In genomic region chr10:90871279-90871760, GRCh38 we compare ENCODE assay signal across 8 cellular contexts. TPM values are rescaled to one million over a fixed set of nuclear protein-coding genes. Genes with fewer than 3 reads are reported as not detected.
A peak's percentile ranks its signal among the peaks of the same experiment; 100 is the strongest.
DNase-seq lines count a peak whose midpoint lies in the region; ATAC-seq, FAIRE-seq and TF ChIP-seq lines count a peak whose summit lies in the region.

No MANE protein-coding gene starts in this region.

- ATAC-seq in GM21381 (IDR thresholded peaks at IDR 0.05; ENCODE audit: unreplicated experiment) (peak; percentile 61), Panc1 (peak; percentile 90), left cardiac atrium (peak; percentile 77 to 81), pancreas (peak; percentile 64 to 77 (median 75))

- BruUV-seq in Panc1 (replicated peaks; lab: Mats Ljungman, UMichigan): no TSS peak

- peaks cover 15% of the 10 kb centered on the region for H3K36me3 ChIP-seq in Panc1 (ENCODE audit: control insufficient read depth, insufficient read depth, low read length)
- H3K36me3 ChIP-seq in pancreas: peaks cover 0 to 4% (median 0%) of the 10 kb centered on the region in 3 donors

- intact Hi-C loops in Panc1 (cut with micrococcal nuclease; ENCODE audit: unreplicated experiment) (loop anchor here (2.0 kb wide), 1 partner anchor 121 kb away; no protein-coding TSS in a partner anchor), left cardiac atrium (cut with DNase I) (no loop called here), pancreas (cut with DNase I) (no loop called here)

- no peak for FAIRE-seq in pancreas (lab: Jason Lieb, UNC)

- H3K4me3 ChIP-seq in Panc1 (ENCODE audit: low read depth in 2 of 2, low read length in 2 of 2) (peak overlapping the region; percentile 90 to 99), pancreas (peak overlapping the region; percentile 43 to 78 (median 76))

- in situ Hi-C loops in Panc1 (cut with HindIII; ENCODE audit: low pct_unique_long_range_greater_than_20kb, low sequenced_read_pairs): no loop called here

- CTCF ChIA-PET in Panc1 (lab: Charles Lee): interaction anchor here (0.9 kb wide), 1 partner anchor 13 kb away, joined by 3 read pairs; the partner anchor contains the start of gene HTR7

- POLR2A ChIA-PET in Panc1 (lab: Charles Lee): no interaction called here

- H3K4me1 ChIP-seq in Panc1 (ENCODE audit: control insufficient read depth, insufficient read depth, low read length) (peaks cover 10% of the 10 kb centered on the region; the same call in 1 of the 2 replicates), pancreas (peaks cover 0 to 9% (median 0%) of the 10 kb centered on the region in 3 donors)

- DNase-seq in DMS114 treated with DMSO at 0.1 percent for 48 hours (lab: John Stamatoyannopoulos, UW; ENCODE audit: unreplicated experiment): peak; percentile 79
- peak; percentile 41 for DNase-seq in HS-27A (ENCODE audit: low read depth)
- peak; percentile 71 for DNase-seq in Panc1 (ENCODE audit: low read depth, low spot score)
- DNase-seq in amniotic stem cell (lab: John Stamatoyannopoulos, UW): peak; percentile 44
- peak; percentile 45 for DNase-seq in left cardiac atrium
- DNase-seq in pancreas: peak in 1 of 6 donors; percentile 18
- no peak for DNase-seq in SHP77 treated with DMSO at 0.1 percent for 48 hours (lab: John Stamatoyannopoulos, UW)

- H3K27ac ChIP-seq in Panc1 (ENCODE audit: low read length) (peak overlapping the region; percentile 93), pancreas (peak overlapping the region in 2 of 4 donors; percentile 57 to 58)

- H3K27me3 ChIP-seq in Panc1 (ENCODE audit: control insufficient read depth, insufficient read depth, low read length) (peaks cover 6% of the 10 kb centered on the region; the same call in 1 of the 2 replicates), pancreas (no peaks in the 10 kb centered on the region)

- 1 to 2% methylated on average over 14 of the region's 14 CpGs for WGBS in pancreas, 2 donors

- TF ChIP-seq CTCF in Panc1 (IDR thresholded peaks at IDR 0.05) (peak; percentile 83), pancreas (IDR thresholded peaks at IDR 0.05) (peak in 2 of 4 donors; percentile 12 to 18)

- H3K9me3 ChIP-seq in Panc1 (ENCODE audit: control insufficient read depth, insufficient read depth, low read depth, low read length) (peaks cover 12% of the 10 kb centered on the region; the same call in 1 of the 2 replicates), pancreas (no peaks in the 10 kb centered on the region)

RNA-seq across cellular contexts. Expression of gene RPP30, which starts 0.5 kb away (rescaled TPM):
- total RNA-seq in Panc1 (2021; ENCODE audit: unreplicated experiment): 59.0 TPM
- polyA plus RNA-seq in Panc1 (2012; ENCODE audit: insufficient read length): 32.6 TPM
- total RNA-seq in left cardiac atrium: 10 to 100 TPM; 32.8 to 33.3 TPM
- total RNA-seq in pancreas: 10 to 100 TPM in 2 of 6 donors, 1 to 10 TPM in 4; 5.8 to 13.4 (median 8.9) TPM
- 10 to 100 TPM; 12.9 to 23.1 TPM for polyA plus RNA-seq in pancreas

RNA-seq across cellular contexts. Expression of gene HTR7, which starts 13.5 kb away (rescaled TPM):
- total RNA-seq in Panc1 (2021; ENCODE audit: unreplicated experiment): 0.33 TPM
- not detected for polyA plus RNA-seq in Panc1 (2012; ENCODE audit: insufficient read length)
- total RNA-seq in left cardiac atrium: under 1 TPM; 0.31 to 0.32 TPM
- under 1 TPM in 5 of 6 donors, not detected in 1; 0.04 to 0.37 (median 0.09) TPM for total RNA-seq in pancreas
- polyA plus RNA-seq in pancreas: under 1 TPM in 1 of 2 donors, not detected in 1; 0.05 TPM

RNA-seq across cellular contexts. Expression of gene ANKRD1, which starts 49.6 kb away (rescaled TPM):
- total RNA-seq in Panc1 (2021; ENCODE audit: unreplicated experiment): 0.26 TPM
- polyA plus RNA-seq in Panc1 (2012; ENCODE audit: insufficient read length): not detected
- total RNA-seq in left cardiac atrium: 1,000 to 10,000 TPM; 1,867 to 3,373 TPM
- 1 to 10 TPM in 3 of 6 donors, under 1 TPM in 3; 0.12 to 2.3 (median 0.90) TPM for total RNA-seq in pancreas
- 1 to 10 TPM; 1.2 to 2.8 TPM for polyA plus RNA-seq in pancreas

Comparison
In these comparisons a context has a peak if more than half of its experiments do, and no peak if none do; other contexts are left out.
1. RNA of gene ANKRD1, which starts 49.6 kb away (total RNA-seq): 1,867 to 3,373 TPM in left cardiac atrium; 0.12 to 2.3 TPM in pancreas and 0.26 TPM in Panc1 (single experiment); every median in the first group is over 100 times any median in the second.
2. Peak in every context shown above with its lines, with median percentiles within 50 percentile points of each other: ATAC-seq.